ENCODE assay signal across 8 cellular contexts in genomic region chr21:33540711-33541104, GRCh38. TPM values are rescaled to one million over a fixed set of nuclear protein-coding genes. Genes with fewer than 3 reads are reported as not detected.
DNase-seq lines count a peak whose midpoint lies in the region; ATAC-seq and TF ChIP-seq lines count a peak whose summit lies in the region.

No MANE protein-coding gene starts in this region.

- peaks cover 25% of the 10 kb centered on the region for H3K36me3 ChIP-seq in GM23248 (ENCODE audit: low read depth)
- H3K36me3 ChIP-seq in Panc1 (ENCODE audit: control insufficient read depth, insufficient read depth, low read length), result peaks cover 17% of the 10 kb centered on the region

- peaks cover 15% of the 10 kb centered on the region; the same call in 1 of the 2 replicates for H3F3A ChIP-seq in GM23248 (ENCODE audit: insufficient read depth)

- H3K36me3 Mint-ChIP-seq in progenitor cell of endocrine pancreas (ENCODE audit: insufficient read depth), result peaks cover 13% of the 10 kb centered on the region

- H4K20me1 ChIP-seq in GM23248 (ENCODE audit: insufficient read depth), result peaks cover 21% of the 10 kb centered on the region

- no peaks in the 10 kb centered on the region for H3K9me3 Mint-ChIP-seq in progenitor cell of endocrine pancreas (ENCODE audit: low read depth)

- DNase-seq in GM23248 (no peak), Panc1 (ENCODE audit: low read depth, low spot score) (no peak), epithelial cell of esophagus (ENCODE audit: low read depth) (no peak), progenitor cell of endocrine pancreas (ENCODE audit: low spot score, unreplicated experiment) (no peak), mesenteric fat pad (ENCODE audit: low spot score) (no peak), NK-92 (lab: John Stamatoyannopoulos, UW; ENCODE audit: unreplicated experiment) (no peak), GM19238 (ENCODE audit: insufficient read length, low spot score) (no peak)

- peaks cover 27% of the 10 kb centered on the region for H3K4me1 Mint-ChIP-seq in progenitor cell of endocrine pancreas (ENCODE audit: low read depth)

- no TSS peak for BruUV-seq in Panc1 (replicated peaks; lab: Mats Ljungman, UMichigan)

- H3K9me3 ChIP-seq in GM23248 (ENCODE audit: low read depth), result no peaks in the 10 kb centered on the region
- H3K9me3 ChIP-seq in Panc1 (ENCODE audit: control insufficient read depth, insufficient read depth, low read depth, low read length), result no peaks in the 10 kb centered on the region

- no peaks in the 10 kb centered on the region for H3K9me2 ChIP-seq in GM23248 (ENCODE audit: insufficient read depth)

- no peak for ATAC-seq in Panc1
- ATAC-seq in HG03432 (IDR thresholded peaks at IDR 0.05; ENCODE audit: unreplicated experiment), result no peak

- H3K27me3 Mint-ChIP-seq in progenitor cell of endocrine pancreas, result no peaks in the 10 kb centered on the region

- peak overlapping the region; percentile 100 for H3K27ac Mint-ChIP-seq in progenitor cell of endocrine pancreas

- peaks cover 90% of the 10 kb centered on the region for H3K79me2 ChIP-seq in GM23248 (ENCODE audit: insufficient read depth)

- intact Hi-C loops in Panc1 (cut with micrococcal nuclease; ENCODE audit: unreplicated experiment), result no loop called here

- H3K27me3 ChIP-seq in GM23248 (replicated peaks; ENCODE audit: insufficient read depth) (no peaks in the 10 kb centered on the region), Panc1 (ENCODE audit: control insufficient read depth, insufficient read depth, low read length) (no peaks in the 10 kb centered on the region)

- H3K4me1 ChIP-seq in GM23248 (ENCODE audit: insufficient read depth) (peaks cover 23% of the 10 kb centered on the region), Panc1 (ENCODE audit: control insufficient read depth, insufficient read depth, low read length) (peaks cover 10% of the 10 kb centered on the region)

- in situ Hi-C loops in GM23248 (cut with MboI) (no loop called here), Panc1 (cut with HindIII; ENCODE audit: low pct_unique_long_range_greater_than_20kb, low sequenced_read_pairs) (no loop called here)

- H3K27ac ChIP-seq in GM23248 (peak overlapping the region; percentile 99), Panc1 (ENCODE audit: low read length) (peak overlapping the region; percentile 98)

- H2AFZ ChIP-seq in GM23248, result no peak overlapping the region

- CTCF ChIA-PET in Panc1 (lab: Charles Lee), result no interaction called here

- H3K4me3 Mint-ChIP-seq in progenitor cell of endocrine pancreas (ENCODE audit: low read depth), result peak overlapping the region; percentile 92

- TF ChIP-seq CTCF in Panc1 (IDR thresholded peaks at IDR 0.05) (no peak), epithelial cell of esophagus (IDR thresholded peaks at IDR 0.05; ENCODE audit: insufficient read depth, low read depth, low read length, missing control alignments) (no peak), progenitor cell of endocrine pancreas (IDR thresholded peaks at IDR 0.05; ENCODE audit: unreplicated experiment) (no peak)

- peak overlapping the region; percentile 80 for H3K4me2 ChIP-seq in GM23248 (ENCODE audit: unreplicated experiment)

- H3K4me3 ChIP-seq in GM23248, result peak overlapping the region; percentile 97
- H3K4me3 ChIP-seq in Panc1 (ENCODE audit: low read depth in 2 of 2, low read length in 2 of 2), result peak overlapping the region; percentile 88 to 96
- peak overlapping the region; percentile 69 for H3K4me3 ChIP-seq in epithelial cell of esophagus (ENCODE audit: low read length)

- 53 to 54% methylated on average over 3 of the region's 3 CpGs for WGBS in GM23248 (ENCODE audit: low coverage in 1 of 2, low lambda C conversion rate in 2 of 2, missing lambda C conversion rate in 2 of 2), 2 experiments

- POLR2A ChIA-PET in Panc1 (lab: Charles Lee), result no interaction called here

- H3K9ac ChIP-seq in GM23248, result peak overlapping the region; percentile 8; the same call in 1 of the 2 replicates

RNA-seq across cellular contexts. Expression of gene GART, which starts 1.2 kb away (rescaled TPM):
- 52.1 and 54.6 TPM in 2 replicates for total RNA-seq in GM23248 (2014; rRNA removed; shearing (Covaris generic))
- 58.2 and 61.8 TPM in 2 replicates for polyA plus RNA-seq in GM23248 (2016; fragmentation: Nextera tagmentation; extraction: Ambion mirVana)
- total RNA-seq in Panc1 (2021; ENCODE audit: unreplicated experiment) (132 TPM), progenitor cell of endocrine pancreas (100 and 105 TPM in 2 replicates), mesenteric fat pad (99.0 TPM)
- polyA plus RNA-seq in Panc1 (2012; ENCODE audit: insufficient read length), result 67.4 TPM

RNA-seq across cellular contexts. Expression of gene SON, which starts 2.1 kb away (rescaled TPM):
- total RNA-seq in GM23248 (2014; rRNA removed; shearing (Covaris generic)), result 106 and 109 TPM in 2 replicates
- 303 and 336 TPM in 2 replicates for polyA plus RNA-seq in GM23248 (2016; fragmentation: Nextera tagmentation; extraction: Ambion mirVana)
- 183 TPM for total RNA-seq in Panc1 (2021; ENCODE audit: unreplicated experiment)
- 58.4 TPM for polyA plus RNA-seq in Panc1 (2012; ENCODE audit: insufficient read length)
- total RNA-seq in progenitor cell of endocrine pancreas, result 395 and 416 TPM in 2 replicates
- 258 TPM for total RNA-seq in mesenteric fat pad

RNA-seq across cellular contexts. Expression of gene DONSON, which starts 47.8 kb away (rescaled TPM):
- 13.2 and 18.2 TPM in 2 replicates for total RNA-seq in GM23248 (2014; rRNA removed; shearing (Covaris generic))
- polyA plus RNA-seq in GM23248 (2016; fragmentation: Nextera tagmentation; extraction: Ambion mirVana), result 14.1 and 16.8 TPM in 2 replicates
- 21.9 TPM for total RNA-seq in Panc1 (2021; ENCODE audit: unreplicated experiment)
- polyA plus RNA-seq in Panc1 (2012; ENCODE audit: insufficient read length), result 11.0 TPM
- 21.9 and 23.1 TPM in 2 replicates for total RNA-seq in progenitor cell of endocrine pancreas
- total RNA-seq in mesenteric fat pad, result 5.7 TPM

RNA-seq across cellular contexts. Expression of gene DNAJC28, which starts 49.2 kb away (rescaled TPM):
- 0.38 and 2.4 TPM in 2 replicates for total RNA-seq in GM23248 (2014; rRNA removed; shearing (Covaris generic))
- 2.0 TPM in 2 replicates for polyA plus RNA-seq in GM23248 (2016; fragmentation: Nextera tagmentation; extraction: Ambion mirVana)
- 1.5 TPM for total RNA-seq in Panc1 (2021; ENCODE audit: unreplicated experiment)
- 0.80 TPM for polyA plus RNA-seq in Panc1 (2012; ENCODE audit: insufficient read length)
- 4.9 and 5.5 TPM in 2 replicates for total RNA-seq in progenitor cell of endocrine pancreas
- 1.6 TPM for total RNA-seq in mesenteric fat pad
